8 cellular contexts compared by ENCODE assay signal in genomic region chr15:44663410-44664272, GRCh38. TPM values are rescaled to one million over a fixed set of nuclear protein-coding genes. Genes with fewer than 3 reads are reported as not detected.
DNase-seq lines count a peak whose midpoint lies in the region; ATAC-seq, FAIRE-seq and TF ChIP-seq lines count a peak whose summit lies in the region.

TSS of gene SPG11 (minus strand) at chr15:44663662. CDS start at chr15:44663647, 15 bp downstream.

- TF ChIP-seq POLR2A in GM19193 (IDR thresholded peaks at IDR 0.05; ENCODE audit: extremely low read depth, insufficient read depth, insufficient read length): peak; percentile 98

- H3K4me1 ChIP-seq in BE2C: peaks cover 5% of the 10 kb centered on the region

- peak; percentile 72 for ATAC-seq in HG03442 (IDR thresholded peaks at IDR 0.05; ENCODE audit: unreplicated experiment)

- H3K27me3 ChIP-seq in BE2C: no peaks in the 10 kb centered on the region

- peak within 1 kb of the TSS; percentile 87 for H3K4me3 ChIP-seq in BE2C (ENCODE audit: low read depth, low read length)

- H3K36me3 ChIP-seq in BE2C: no peaks in the 10 kb centered on the region

- peak; percentile 89 for TF ChIP-seq CTCF in BE2C (IDR thresholded peaks at IDR 0.05; ENCODE audit: low read depth, low read length)

- H3K9me3 ChIP-seq in BE2C: no peaks in the 10 kb centered on the region

- FAIRE-seq in colon (lab: Jason Lieb, UNC): peak; percentile 76

- DNase-seq in BE2C (peak; percentile 98), NCI-H524 (lab: John Stamatoyannopoulos, UW) (peak; percentile 96 to 99), kidney tubule cell (ENCODE audit: low spot score) (peak; percentile 98)
- peak; percentile 94 to 98 for DNase-seq in activated CD4-positive, alpha-beta T cell treated with anti-CD3 and anti-CD28 coated beads for 4 hours
- DNase-seq in stimulated activated CD4-positive, alpha-beta T cell treated with anti-CD3 and anti-CD28 coated beads, Interleukin-1b, Interleukin-23, amount 100 ng/mL, for 4 hours (ENCODE audit: low read depth in 2 of 2): peak; percentile 88 to 95

RNA-seq across cellular contexts. Expression of gene SPG11, which starts in this region (rescaled TPM):
- polyA plus RNA-seq in BE2C (2012; ENCODE audit: insufficient read depth, insufficient read length, low read depth): 78.5 TPM

Comparison
In these comparisons a context has a peak if more than half of its experiments do, and no peak if none do; other contexts are left out.
1. Peak in every context shown above with its lines: DNase-seq, ATAC-seq and H3K4me3 ChIP-seq.